In genomic region chr11:47756208-47756607, GRCh38 we compare ENCODE assay signal across 18 cellular contexts. TPM values are rescaled to one million over a fixed set of nuclear protein-coding genes. Genes with fewer than 3 reads are reported as not detected.
DNase-seq lines count a peak whose midpoint lies in the region; ATAC-seq and TF ChIP-seq lines count a peak whose summit lies in the region.
"Had no signal": no experiment of that assay in that cellular context is flagged by ENCODE, and none has a peak within 500 bp of the region (broad histone marks: within the 10 kb centered on the region; RNA-seq: fewer than 3 reads in every experiment).

No MANE protein-coding gene starts in this region.

- peaks cover 8% of the 10 kb centered on the region for H3K4me1 Mint-ChIP-seq in activated CD4-positive, alpha-beta T cell treated with anti-CD3 and anti-CD28 coated beads for 36 hours
- no peaks in the 10 kb centered on the region for H3K4me1 Mint-ChIP-seq in type B pancreatic cell (ENCODE audit: unreplicated experiment)
- peaks cover 18% of the 10 kb centered on the region for H3K4me1 Mint-ChIP-seq in activated T-cell treated with anti-CD3 and anti-CD28 coated beads, Interleukin-2, amount 50 U/mL, for 72 hours (ENCODE audit: low read depth)
- H3K4me1 Mint-ChIP-seq: B cell had no signal

- peak overlapping the region; percentile 43 for H3K27ac Mint-ChIP-seq in activated CD4-positive, alpha-beta T cell treated with anti-CD3 and anti-CD28 coated beads for 36 hours
- peak overlapping the region; percentile 5 for H3K27ac Mint-ChIP-seq in type B pancreatic cell
- H3K27ac Mint-ChIP-seq in activated T-cell treated with anti-CD3 and anti-CD28 coated beads, Interleukin-2, amount 50 U/mL, for 72 hours = no peak overlapping the region
- H3K27ac Mint-ChIP-seq: B cell; CD4-positive, alpha-beta T cell; CD8-positive, alpha-beta T cell had no signal

- H3K4me3 ChIP-seq in PC-3 (ENCODE audit: low read length) = no peak overlapping the region
- H3K4me3 ChIP-seq: A549; BLaER1 treated with 17β-estradiol and CSF1 and Interleukin-3, amounts not matched to agents 10 nM and 100 nM had no signal

- CTCF ChIA-PET in activated CD4-positive, alpha-beta T cell treated with anti-CD3 and anti-CD28 coated beads for 36 hours (lab: Charles Lee) = interaction anchor here (1.0 kb wide), 1 partner anchor 39 kb away, joined by 3 read pairs; no protein-coding TSS in a partner anchor
- CTCF ChIA-PET in PC-3 (lab: Charles Lee) = no interaction called here

- H3K9me3 Mint-ChIP-seq in activated CD4-positive, alpha-beta T cell treated with anti-CD3 and anti-CD28 coated beads for 36 hours (ENCODE audit: low read depth) = no peaks in the 10 kb centered on the region
- no peaks in the 10 kb centered on the region for H3K9me3 Mint-ChIP-seq in type B pancreatic cell
- no peaks in the 10 kb centered on the region for H3K9me3 Mint-ChIP-seq in activated T-cell treated with anti-CD3 and anti-CD28 coated beads, Interleukin-2, amount 50 U/mL, for 72 hours
- H3K9me3 Mint-ChIP-seq: CD4-positive, alpha-beta T cell; CD8-positive, alpha-beta T cell had no signal

- BruUV-seq in PC-3 (replicated peaks; lab: Mats Ljungman, UMichigan) = no TSS peak

- H4K20me1 ChIP-seq in PC-3 (ENCODE audit: low read length) = peaks cover 9% of the 10 kb centered on the region; the same call in 1 of the 2 replicates

- intact Hi-C loops in activated CD4-positive, alpha-beta T cell treated with anti-CD3 and anti-CD28 coated beads for 36 hours (cut with DNase I, micrococcal nuclease) = no loop called here
- intact Hi-C loops in PC-3 (cut with micrococcal nuclease) = no loop called here

- peaks cover 30% of the 10 kb centered on the region for H3K79me2 ChIP-seq in PC-3 (ENCODE audit: low read length)

- H3K4me3 Mint-ChIP-seq in activated CD4-positive, alpha-beta T cell treated with anti-CD3 and anti-CD28 coated beads for 36 hours = no peak overlapping the region
- H3K4me3 Mint-ChIP-seq in type B pancreatic cell = no peak overlapping the region
- no peak overlapping the region for H3K4me3 Mint-ChIP-seq in activated T-cell treated with anti-CD3 and anti-CD28 coated beads, Interleukin-2, amount 50 U/mL, for 72 hours
- H3K4me3 Mint-ChIP-seq: B cell; CD4-positive, alpha-beta T cell; CD8-positive, alpha-beta T cell had no signal

- H3K9me2 ChIP-seq in PC-3 (replicated peaks; ENCODE audit: low read length) = no peaks in the 10 kb centered on the region

- H3K27ac ChIP-seq in 22Rv1 = 0 out of 2 replicates have a peak overlapping the region, but pooled peaks have one; percentile 20
- H3K27ac ChIP-seq in PC-3 (ENCODE audit: low read length) = peak overlapping the region; percentile 30; the same call in 1 of the 2 replicates
- H3K27ac ChIP-seq: A549; BLaER1 treated with 17β-estradiol and CSF1 and Interleukin-3, amounts not matched to agents 10 nM and 100 nM; C4-2B had no signal

- DNase-seq in activated CD4-positive, alpha-beta T cell treated with anti-CD3 and anti-CD28 coated beads for 36 hours = no peak
- no peak for DNase-seq in activated CD4-positive, alpha-beta T cell treated with anti-CD3 and anti-CD28 coated beads, Interleukin-2, amount 50 U/mL, for 48 hours
- DNase-seq in PC-3 (peak; percentile 59), type B pancreatic cell (ENCODE audit: extremely low spot score, unreplicated experiment) (no peak)
- no peak for DNase-seq in activated T-cell treated with anti-CD3 and anti-CD28 coated beads, Interleukin-2, amount 50 U/mL, for 72 hours
- DNase-seq in stimulated activated CD8-positive, alpha-beta memory T cell treated with anti-CD3 and anti-CD28 coated beads, Interleukin-4, amount 100 ng/mL, for 48 hours = no peak
- DNase-seq: AML-193; Caco-2; Calu3; CD4-positive, alpha-beta T cell; CD8-positive, alpha-beta T cell; DMS79 treated with DMSO at 0.1 percent for 48 hours; GF-D8 had no signal

- peaks cover 54% of the 10 kb centered on the region for H3K36me3 ChIP-seq in PC-3 (ENCODE audit: low read depth, low read length)

- POLR2A ChIA-PET in activated CD4-positive, alpha-beta T cell treated with anti-CD3 and anti-CD28 coated beads for 36 hours (lab: Charles Lee) = no interaction called here
- POLR2A ChIA-PET in PC-3 (lab: Charles Lee; ENCODE audit: unreplicated experiment) = no interaction called here

- no peaks in the 10 kb centered on the region for H3F3A ChIP-seq in PC-3 (ENCODE audit: low read length, unreplicated experiment)

- H3K9me3 ChIP-seq in PC-3 (ENCODE audit: low read length) = no peaks in the 10 kb centered on the region
- H3K9me3 ChIP-seq: A549, Caco-2 had no signal

- no peaks in the 10 kb centered on the region for H3K27me3 Mint-ChIP-seq in activated CD4-positive, alpha-beta T cell treated with anti-CD3 and anti-CD28 coated beads for 36 hours
- no peaks in the 10 kb centered on the region for H3K27me3 Mint-ChIP-seq in type B pancreatic cell
- H3K27me3 Mint-ChIP-seq in activated T-cell treated with anti-CD3 and anti-CD28 coated beads, Interleukin-2, amount 50 U/mL, for 72 hours (ENCODE audit: low read depth) = no peaks in the 10 kb centered on the region
- H3K27me3 Mint-ChIP-seq: B cell; CD4-positive, alpha-beta T cell had no signal

- H3K4me2 ChIP-seq in PC-3 (ENCODE audit: low read length) = no peak overlapping the region
- H3K4me2 ChIP-seq: A549; BLaER1 treated with 17β-estradiol and CSF1 and Interleukin-3, amounts not matched to agents 10 nM and 100 nM had no signal

- no peak overlapping the region for H3K9ac ChIP-seq in PC-3 (ENCODE audit: low read length)
- H3K9ac ChIP-seq: BLaER1 treated with 17β-estradiol and CSF1 and Interleukin-3, amounts not matched to agents 10 nM and 100 nM had no signal

- peaks cover 5% of the 10 kb centered on the region; the same call in 1 of the 2 replicates for H3K4me1 ChIP-seq in PC-3 (ENCODE audit: insufficient read depth, low read length)
- H3K4me1 ChIP-seq: A549; BLaER1 treated with 17β-estradiol and CSF1 and Interleukin-3, amounts not matched to agents 10 nM and 100 nM; Caco-2 had no signal

- peaks cover 82% of the 10 kb centered on the region for H3K36me3 Mint-ChIP-seq in activated CD4-positive, alpha-beta T cell treated with anti-CD3 and anti-CD28 coated beads for 36 hours (ENCODE audit: low read depth)
- H3K36me3 Mint-ChIP-seq in type B pancreatic cell = peaks cover 48% of the 10 kb centered on the region
- peaks cover 19 to 37% of the 10 kb centered on the region in 2 donors for H3K36me3 Mint-ChIP-seq in activated T-cell treated with anti-CD3 and anti-CD28 coated beads, Interleukin-2, amount 50 U/mL, for 72 hours (ENCODE audit: insufficient read depth in 2 of 2)

- ATAC-seq in activated CD4-positive, alpha-beta T cell treated with anti-CD3 and anti-CD28 coated beads for 36 hours = no peak
- peak; percentile 83 for ATAC-seq in PC-3
- no peak for ATAC-seq in activated T-cell treated with anti-CD3 and anti-CD28 coated beads, Interleukin-2, amount 50 U/mL, for 72 hours (replicated peaks in 1 of 2)
- ATAC-seq: A549; CD8-positive, alpha-beta T cell had no signal

- H3K27me3 ChIP-seq in PC-3 (ENCODE audit: low read length) = no peaks in the 10 kb centered on the region
- H3K27me3 ChIP-seq: BLaER1 treated with 17β-estradiol and CSF1 and Interleukin-3, amounts not matched to agents 10 nM and 100 nM had no signal

- no peak overlapping the region for H2AFZ ChIP-seq in PC-3 (ENCODE audit: low read length)

- no peak for TF ChIP-seq CTCF in 22Rv1 (IDR thresholded peaks at IDR 0.05)
- no peak for TF ChIP-seq CTCF in PC-3 (conservative IDR thresholded peaks at IDR 0.05; ENCODE audit: low read depth, low read length)
- no peak for TF ChIP-seq CTCF in type B pancreatic cell (conservative IDR thresholded peaks at IDR 0.05)

RNA-seq across cellular contexts. Expression of gene FNBP4, which starts 10.9 kb away (rescaled TPM):
- total RNA-seq in activated CD4-positive, alpha-beta T cell treated with anti-CD3 and anti-CD28 coated beads for 36 hours = 100 to 1,000 TPM; 117 to 135 TPM
- total RNA-seq in PC-3 (2014; rRNA removed) = 37.4 and 60.1 TPM in 2 replicates
- total RNA-seq in type B pancreatic cell (ENCODE audit: low replicate concordance) = 93.4 and 120 TPM in 2 replicates
- 100 to 1,000 TPM; 148 to 157 TPM for total RNA-seq in activated T-cell treated with anti-CD3 and anti-CD28 coated beads, Interleukin-2, amount 50 U/mL, for 72 hours

RNA-seq across cellular contexts. Expression of gene AGBL2, which starts 41.0 kb away (rescaled TPM):
- total RNA-seq in activated CD4-positive, alpha-beta T cell treated with anti-CD3 and anti-CD28 coated beads for 36 hours = 1 to 10 TPM; 3.5 to 5.6 TPM
- total RNA-seq in PC-3 (2014; rRNA removed) (1.8 TPM in 1 of 2 replicates, not detected in the other), type B pancreatic cell (ENCODE audit: low replicate concordance) (5.8 and 5.9 TPM in 2 replicates)
- total RNA-seq in activated T-cell treated with anti-CD3 and anti-CD28 coated beads, Interleukin-2, amount 50 U/mL, for 72 hours = 1 to 10 TPM; 7.6 to 8.3 TPM
